ENCODE assay signal across 14 cellular contexts in genomic region chr20:23722851-23723250, GRCh38. TPM values are rescaled to one million over a fixed set of nuclear protein-coding genes. Genes with fewer than 3 reads are reported as not detected.
"Had no signal": no experiment of that assay in that cellular context is flagged by ENCODE, and none has a peak within 500 bp of the region (broad histone marks: within the 10 kb centered on the region; RNA-seq: fewer than 3 reads in every experiment).

No MANE protein-coding gene starts in this region.

RNA-seq across cellular contexts. Expression of gene CST1, which starts 27.9 kb away (rescaled TPM):
- total RNA-seq: activated CD8-positive, alpha-beta T cell treated with anti-CD3 and anti-CD28 coated beads for 36 hours; activated T-cell treated with anti-CD3 and anti-CD28 coated beads, Interleukin-2, amount 50 U/mL, for 4 hours; activated T-helper 17 cell treated with anti-CD3 and anti-CD28 coated beads, Interleukin-2, amount 50 U/mL, for 72 hours; astrocyte; bronchial epithelial cell; cardiac septum; cerebellum; esophagus squamous epithelium; gastroesophageal sphincter; T-helper 1 cell treated with Interleukin-12 subunit alpha and Interleukin-12 subunit beta and Interleukin-4 antibody, amounts not matched to agents 30 ng/mL and 1 ng/mL, for 36 hours had no signal
- polyA plus RNA-seq: adipose tissue had no signal

RNA-seq across cellular contexts. Expression of gene CST4, which starts 34.0 kb away (rescaled TPM):
- total RNA-seq: activated CD8-positive, alpha-beta T cell treated with anti-CD3 and anti-CD28 coated beads for 36 hours; activated T-cell treated with anti-CD3 and anti-CD28 coated beads, Interleukin-2, amount 50 U/mL, for 4 hours; activated T-helper 17 cell treated with anti-CD3 and anti-CD28 coated beads, Interleukin-2, amount 50 U/mL, for 72 hours; astrocyte; bronchial epithelial cell; cardiac septum; cerebellum; dorsolateral prefrontal cortex; esophagus squamous epithelium; fibroblast of villous mesenchyme; gastroesophageal sphincter; glomerular endothelial cell; T-helper 1 cell treated with Interleukin-12 subunit alpha and Interleukin-12 subunit beta and Interleukin-4 antibody, amounts not matched to agents 30 ng/mL and 1 ng/mL, for 36 hours had no signal
- polyA plus RNA-seq: adipose tissue had no signal
